In the genomic region with DNA sequence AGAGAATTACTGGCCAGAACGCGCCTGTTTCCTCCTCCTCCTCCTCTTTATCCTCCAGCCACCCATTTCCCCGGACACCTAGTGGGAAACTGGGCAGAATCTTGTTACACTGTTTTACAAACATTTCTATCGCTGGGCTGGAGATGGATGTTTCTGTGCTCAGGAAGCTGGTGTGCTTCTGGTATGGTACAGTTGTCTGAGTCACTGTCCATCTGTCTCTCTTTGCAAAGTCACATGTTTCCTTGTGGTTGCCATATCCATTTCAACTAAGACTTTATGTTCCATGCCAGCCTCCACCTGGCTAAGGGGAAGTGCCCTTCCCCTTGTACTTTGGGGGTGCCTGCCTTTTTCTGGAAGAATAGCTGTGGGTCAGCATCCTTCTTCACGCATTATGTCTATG, we compare ENCODE assay signal across 2 cellular contexts.
TF ChIP-seq lines count a peak whose summit lies in the region.

No MANE protein-coding gene starts in this region.

TF ChIP-seq in IMR-90, 13 proteins besides CTCF, POLR2A, EP300 and RAD21:
- TF ChIP-seq FOS (IDR thresholded peaks at IDR 0.05; ENCODE audit: low read depth, low read length) (peak; percentile 24; the same call in 1 of the 2 replicates), MAZ (IDR thresholded peaks at IDR 0.05; ENCODE audit: borderline replicate concordance, low read depth, low read length) (no peak)
- TF ChIP-seq, protein P1, sequence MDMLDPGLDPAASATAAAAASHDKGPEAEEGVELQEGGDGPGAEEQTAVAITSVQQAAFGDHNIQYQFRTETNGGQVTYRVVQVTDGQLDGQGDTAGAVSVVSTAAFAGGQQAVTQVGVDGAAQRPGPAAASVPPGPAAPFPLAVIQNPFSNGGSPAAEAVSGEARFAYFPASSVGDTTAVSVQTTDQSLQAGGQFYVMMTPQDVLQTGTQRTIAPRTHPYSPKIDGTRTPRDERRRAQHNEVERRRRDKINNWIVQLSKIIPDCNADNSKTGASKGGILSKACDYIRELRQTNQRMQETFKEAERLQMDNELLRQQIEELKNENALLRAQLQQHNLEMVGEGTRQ (IDR thresholded peaks at IDR 0.05; ENCODE audit: low read depth, low read length): peak; percentile 65

TF ChIP-seq in HepG2, 621 proteins besides CTCF, POLR2A, EP300 and RAD21:
- TF ChIP-seq, protein P2, sequence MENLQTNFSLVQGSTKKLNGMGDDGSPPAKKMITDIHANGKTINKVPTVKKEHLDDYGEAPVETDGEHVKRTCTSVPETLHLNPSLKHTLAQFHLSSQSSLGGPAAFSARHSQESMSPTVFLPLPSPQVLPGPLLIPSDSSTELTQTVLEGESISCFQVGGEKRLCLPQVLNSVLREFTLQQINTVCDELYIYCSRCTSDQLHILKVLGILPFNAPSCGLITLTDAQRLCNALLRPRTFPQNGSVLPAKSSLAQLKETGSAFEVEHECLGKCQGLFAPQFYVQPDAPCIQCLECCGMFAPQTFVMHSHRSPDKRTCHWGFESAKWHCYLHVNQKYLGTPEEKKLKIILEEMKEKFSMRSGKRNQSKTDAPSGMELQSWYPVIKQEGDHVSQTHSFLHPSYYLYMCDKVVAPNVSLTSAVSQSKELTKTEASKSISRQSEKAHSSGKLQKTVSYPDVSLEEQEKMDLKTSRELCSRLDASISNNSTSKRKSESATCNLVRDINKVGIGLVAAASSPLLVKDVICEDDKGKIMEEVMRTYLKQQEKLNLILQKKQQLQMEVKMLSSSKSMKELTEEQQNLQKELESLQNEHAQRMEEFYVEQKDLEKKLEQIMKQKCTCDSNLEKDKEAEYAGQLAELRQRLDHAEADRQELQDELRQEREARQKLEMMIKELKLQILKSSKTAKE (CRISPR knock-in tag; IDR thresholded peaks at IDR 0.05; ENCODE audit: borderline replicate concordance): no peak
- TF ChIP-seq NAIF1 (CRISPR knock-in tag; IDR thresholded peaks at IDR 0.05; ENCODE audit: borderline replicate concordance): 0 out of 2 replicates have a peak, but pooled peaks have one; percentile 10
- no peak for TF ChIP-seq ZBTB34 (CRISPR knock-in tag; IDR thresholded peaks at IDR 0.05)
